9 cellular contexts compared by ENCODE assay signal in genomic region chr3:112303811-112304325, GRCh38. TPM values are rescaled to one million over a fixed set of nuclear protein-coding genes. Genes with fewer than 3 reads are reported as not detected.
A peak's percentile ranks its signal among the peaks of the same experiment; 100 is the strongest.
DNase-seq lines count a peak whose midpoint lies in the region; ATAC-seq and TF ChIP-seq lines count a peak whose summit lies in the region.
"Had no signal": no experiment of that assay in that cellular context is flagged by ENCODE, and none has a peak within 500 bp of the region (broad histone marks: within the 10 kb centered on the region; RNA-seq: fewer than 3 reads in every experiment).

No MANE protein-coding gene starts in this region.

- peaks cover 0 to 1% (median 0%) of the 10 kb centered on the region in 3 donors for H3K27me3 Mint-ChIP-seq in immature natural killer cell (ENCODE audit: low read depth in 3 of 3)

- H3K27me3 ChIP-seq in adipocyte (replicated peaks; ENCODE audit: control insufficient read depth, insufficient read depth, low read length) (no peaks in the 10 kb centered on the region), stomach (no peaks in the 10 kb centered on the region)

- no peaks in the 10 kb centered on the region for H3K36me3 Mint-ChIP-seq in immature natural killer cell

- H3K27ac Mint-ChIP-seq in immature natural killer cell = no peak overlapping the region

- H3K4me1 Mint-ChIP-seq in immature natural killer cell = peaks cover 0 to under 1% of the 10 kb centered on the region in 2 donors

- TF ChIP-seq EP300 in stomach (IDR thresholded peaks at IDR 0.05) = no peak

- H3K9ac ChIP-seq in adipocyte (ENCODE audit: low read length) = peak overlapping the region; percentile 71
- H3K9ac ChIP-seq: KMS-11 had no signal

- TF ChIP-seq POLR2A in stomach (IDR thresholded peaks at IDR 0.05) = no peak

- H3K4me1 ChIP-seq in adipocyte (ENCODE audit: control insufficient read depth, insufficient read depth, low read length) (peaks cover 30% of the 10 kb centered on the region), stomach (peaks cover 14 to 30% (median 26%) of the 10 kb centered on the region in 4 donors)

- 5 to 14% (median 6%) methylated on average over 10 of the region's 10 CpGs for WGBS in stomach, 5 donors

- H3K27ac ChIP-seq in stomach = peak overlapping the region in 4 of 5 donors; percentile 5 to 64 (median 28)
- H3K27ac ChIP-seq: KMS-11 had no signal

- H3K4me3 ChIP-seq in adipocyte (ENCODE audit: low read length) (peak overlapping the region; percentile 81), stomach (peak overlapping the region; percentile 43 to 49 (median 47))

- H3K9me3 Mint-ChIP-seq in immature natural killer cell = peaks cover 0 to 2% (median 0%) of the 10 kb centered on the region in 6 donors

- peak; percentile 49 for DNase-seq in COLO829 (ENCODE audit: low spot score)
- peak; percentile 42 for DNase-seq in adipocyte (ENCODE audit: low read depth)
- peak; percentile 15 to 32 (median 20) for DNase-seq in immature natural killer cell
- DNase-seq in stomach = no peak
- DNase-seq in NCI-H774 (lab: John Stamatoyannopoulos, UW) = no peak
- DNase-seq in OCI-M1 (lab: John Stamatoyannopoulos, UW) = no peak
- no peak for DNase-seq in D341Med (ENCODE audit: low spot score)

- H3K36me3 ChIP-seq in adipocyte (ENCODE audit: control insufficient read depth, insufficient read depth, low read length, severe bottlenecking) = no peaks in the 10 kb centered on the region
- H3K36me3 ChIP-seq in stomach = no peaks in the 10 kb centered on the region

- peak; percentile 58 for ATAC-seq in HG02642 (IDR thresholded peaks at IDR 0.05; ENCODE audit: poor library complexity, unreplicated experiment)

- no peak for TF ChIP-seq CTCF in stomach (IDR thresholded peaks at IDR 0.05)

- intact Hi-C loops in stomach (cut with DNase I; ENCODE audit: low total_unique reads) = no loop called here

- H3K9me3 ChIP-seq in adipocyte (ENCODE audit: control insufficient read depth, low read length) = no peaks in the 10 kb centered on the region
- H3K9me3 ChIP-seq in stomach = no peaks in the 10 kb centered on the region

- H3K4me3 Mint-ChIP-seq in immature natural killer cell = no peak overlapping the region

RNA-seq across cellular contexts. Expression of gene SLC9C1, which starts 9.9 kb away (rescaled TPM):
- polyA plus RNA-seq in immature natural killer cell = not detected
- total RNA-seq in stomach = 1 to 10 TPM in 1 of 5 donors, not detected in 4; 1.1 TPM
- not detected for polyA plus RNA-seq in stomach

RNA-seq across cellular contexts. Expression of gene CD200, which starts 29.1 kb away (rescaled TPM):
- polyA plus RNA-seq in immature natural killer cell (under 1 TPM in 2 of 3 donors, not detected in 1; 0.11 to 0.20 TPM), stomach (1 to 10 TPM; 2.2 to 4.2 (median 2.7) TPM)
- total RNA-seq in stomach = 10 to 100 TPM in 2 of 5 donors, 1 to 10 TPM in 3; 3.2 to 50.0 (median 9.0) TPM

Comparison
In these comparisons a context has a peak if more than half of its experiments do, and no peak if none do; other contexts are left out.
1. DNase-seq: peak in COLO829 (single experiment), adipocyte (single experiment) and immature natural killer cell (3 of 3); none in stomach (single experiment), NCI-H774 (single experiment), OCI-M1 (single experiment) and D341Med (single experiment).